ENCODE assay signal across 8 cellular contexts in the genomic region with DNA sequence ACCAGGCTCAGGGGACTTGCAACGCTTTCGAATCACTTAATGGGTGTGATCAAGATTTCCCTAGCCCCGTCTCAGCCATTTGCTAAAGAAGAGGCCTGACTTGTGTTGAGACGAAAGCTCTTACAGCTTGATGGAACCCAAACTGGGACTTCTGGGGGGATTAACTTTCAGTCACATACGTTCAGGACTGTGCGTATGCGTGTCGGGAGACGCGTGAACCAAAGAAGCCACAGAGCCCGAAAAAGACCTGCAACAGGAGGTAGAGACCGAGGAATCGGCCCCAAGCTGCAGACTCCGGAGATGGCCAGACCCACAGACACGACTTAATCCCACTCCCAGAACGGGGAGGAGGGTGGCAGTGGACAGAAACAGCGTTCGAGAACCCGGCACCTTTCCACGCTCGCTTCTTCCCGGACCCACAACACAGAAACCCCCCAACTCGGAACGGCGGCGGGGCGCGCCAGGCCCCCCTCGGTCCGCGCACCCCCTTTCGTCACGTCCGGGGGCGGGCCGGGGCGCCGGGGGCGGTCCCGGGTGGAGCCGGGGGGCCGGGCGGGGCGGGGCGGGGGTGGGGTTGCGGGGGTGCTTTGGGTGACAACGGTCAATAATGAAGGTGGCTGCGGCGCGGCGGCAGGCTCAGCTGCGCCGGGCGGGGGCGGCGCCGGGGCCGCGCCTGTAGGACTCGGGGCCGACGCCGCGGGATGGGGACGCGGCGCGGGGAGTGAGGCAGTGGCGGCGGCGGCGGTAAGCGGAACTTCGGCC.
DNase-seq lines count a peak whose midpoint lies in the region; ATAC-seq and TF ChIP-seq lines count a peak whose summit lies in the region.

A gene (plus strand): TSS at position 604 of the 762 bp plus-strand sequence. CDS start 256 bp downstream, outside the sequence.

- ATAC-seq in GM18907 (IDR thresholded peaks at IDR 0.05; ENCODE audit: unreplicated experiment) (peak; percentile 72), HG03108 (IDR thresholded peaks at IDR 0.05; ENCODE audit: unreplicated experiment) (peak; percentile 59)

- H3K4me3 ChIP-seq in AG10803 (ENCODE audit: low read length) (peak within 1 kb of the TSS; percentile 94), choroid plexus epithelial cell (ENCODE audit: low read depth, low read length) (peak within 1 kb of the TSS; percentile 87)

- TF ChIP-seq CTCF in AG10803 (conservative IDR thresholded peaks at IDR 0.05; ENCODE audit: low read length) (no peak), choroid plexus epithelial cell (conservative IDR thresholded peaks at IDR 0.05; ENCODE audit: low read depth, low read length) (no peak)

- DNase-seq in AG10803 (ENCODE audit: low read depth): peak; percentile 40
- peak; percentile 8 for DNase-seq in NCI-H446 treated with DMSO at 0.1 percent for 48 hours (lab: John Stamatoyannopoulos, UW)
- DNase-seq in activated CD4-positive, alpha-beta T cell treated with anti-CD3 and anti-CD28 coated beads for 24 hours (ENCODE audit: low read depth in 2 of 2): peak; percentile 61 to 65
- peak; percentile 62 for DNase-seq in choroid plexus epithelial cell (ENCODE audit: low read depth)
- DNase-seq in kidney tubule cell (ENCODE audit: low spot score): peak; percentile 77
- peak; percentile 55 to 56 for DNase-seq in stimulated activated CD4-positive, alpha-beta T cell treated with anti-CD3 and anti-CD28 coated beads, Interleukin-1b, Interleukin-23, amount 100 ng/mL, for 1 hour (ENCODE audit: low read depth in 2 of 2)

Comparison
In these comparisons a context has a peak if more than half of its experiments do, and no peak if none do; other contexts are left out.
1. Peak in every context shown above with its lines: DNase-seq, ATAC-seq and H3K4me3 ChIP-seq.
2. DNase-seq: peak in every context shown above with its lines; median percentile 77 in kidney tubule cell; 63 in activated CD4-positive, alpha-beta T cell treated with anti-CD3 and anti-CD28 coated beads for 24 hours; 62 in choroid plexus epithelial cell; 56 in stimulated activated CD4-positive, alpha-beta T cell treated with anti-CD3 and anti-CD28 coated beads, Interleukin-1b, Interleukin-23, amount 100 ng/mL, for 1 hour; 40 in AG10803; 8 in NCI-H446 treated with DMSO at 0.1 percent for 48 hours.